In genomic region chr10:12774219-12774894, GRCh38 we compare ENCODE assay signal across 30 cellular contexts.
A peak's percentile ranks its signal among the peaks of the same experiment; 100 is the strongest.
DNase-seq lines count a peak whose midpoint lies in the region; ATAC-seq and TF ChIP-seq lines count a peak whose summit lies in the region.
"Had no signal": no experiment of that assay in that cellular context is flagged by ENCODE, and none has a peak within 500 bp of the region (broad histone marks: within the 10 kb centered on the region; RNA-seq: fewer than 3 reads in every experiment).

No MANE protein-coding gene starts in this region.

- H3K4me1 ChIP-seq in CD4-positive, CD25-positive, alpha-beta regulatory T cell (ENCODE audit: control insufficient read depth, insufficient read depth, low read length, poor library complexity, severe bottlenecking), result no peaks in the 10 kb centered on the region
- no peaks in the 10 kb centered on the region for H3K4me1 ChIP-seq in foreskin keratinocyte
- H3K4me1 ChIP-seq in neuronal stem cell (ENCODE audit: control insufficient read depth in 2 of 2, insufficient read depth in 1 of 2, low read depth in 1 of 2, low read length in 2 of 2), result peaks cover 7 to 16% of the 10 kb centered on the region in 2 donors

- DNase-seq in CD4-positive, CD25-positive, alpha-beta regulatory T cell, result no peak
- DNase-seq in NAMALWA (ENCODE audit: low spot score) (peak; percentile 11), foreskin keratinocyte (no peak), neuronal stem cell (ENCODE audit: low spot score) (no peak), NCI-H2196 treated with DMSO at 0.1 percent for 48 hours (lab: John Stamatoyannopoulos, UW; ENCODE audit: unreplicated experiment) (no peak), T-helper 9 cell (no peak), NCI-H146 treated with DMSO at 0.1 percent for 48 hours (lab: John Stamatoyannopoulos, UW; ENCODE audit: unreplicated experiment) (no peak)
- DNase-seq in effector CD4-positive, alpha-beta T cell, result no peak
- DNase-seq: activated naive CD4-positive, alpha-beta T cell treated with anti-CD3 and anti-CD28 coated beads, Interleukin-2, amount 10 ng/mL, durations not matched to agents 7 days and 5 days; anterior cingulate cortex; CD4-positive, alpha-beta T cell; dermis blood vessel endothelial cell; DMS153; GF-D8; GOT3; Karpas-422; MV-4-11; NCI-H1930; NCI-H2227 treated with DMSO at 0.1 percent for 48 hours; NCI-H774; ovary; right cardiac atrium; stimulated activated CD4-positive, alpha-beta T cell treated with anti-CD3 and anti-CD28 coated beads, Interleukin-4, amount 100 ng/mL, for 4 hours; stimulated activated naive CD8-positive, alpha-beta T cell treated with anti-CD3 and anti-CD28 coated beads, Interleukin-15, Interleukin-2, amounts not matched to agents 100 U/mL and 50 U/mL, for 24 hours; T-helper 2 cell had no signal

- peaks cover 0 to 12% (median 6%) of the 10 kb centered on the region in 4 donors for H3K4me1 Mint-ChIP-seq in CD4-positive, CD25-positive, alpha-beta regulatory T cell
- H3K4me1 Mint-ChIP-seq: activated naive CD4-positive, alpha-beta T cell treated with anti-CD3 and anti-CD28 coated beads, Interleukin-2, amount 10 ng/mL, durations not matched to agents 7 days and 5 days had no signal

- peak overlapping the region; percentile 24 for H3K18ac ChIP-seq in neuronal stem cell (ENCODE audit: low read length)

- no CpG with 5 or more reads among the region's 16 CpGs for WGBS in neuronal stem cell (ENCODE audit: extremely low coverage in 2 of 2, insufficient read length in 2 of 2, insufficient replicate concordance in 1 of 2), 2 donors

- H2BK12ac ChIP-seq in neuronal stem cell (ENCODE audit: low read length), result no peak overlapping the region

- no peak overlapping the region for H3K14ac ChIP-seq in neuronal stem cell (ENCODE audit: low read length)

- H4K91ac ChIP-seq in neuronal stem cell (ENCODE audit: low read depth, low read length, poor library complexity), result no peak overlapping the region

- no peak overlapping the region for H3K4me2 ChIP-seq in neuronal stem cell (ENCODE audit: insufficient read depth, low read length, poor library complexity, severe bottlenecking)

- TF ChIP-seq CTCF in foreskin keratinocyte (conservative IDR thresholded peaks at IDR 0.05), result no peak

- no peak overlapping the region for H3K4me3 Mint-ChIP-seq in CD4-positive, CD25-positive, alpha-beta regulatory T cell
- H3K4me3 Mint-ChIP-seq: activated naive CD4-positive, alpha-beta T cell treated with anti-CD3 and anti-CD28 coated beads, Interleukin-2, amount 10 ng/mL, durations not matched to agents 7 days and 5 days; activated T-helper 1 cell treated with anti-CD3 and anti-CD28 coated beads, Interleukin-12 subunit alpha, Interleukin-12 subunit beta, Interleukin-2, Interleukin-4 antibody, amounts not matched to agents 30 ng/mL and 10 ng/mL and 1 ng/mL, durations not matched to agents 14 hours and 24 hours and 36 hours; CD4-positive, alpha-beta T cell had no signal

- H3K23ac ChIP-seq in neuronal stem cell (ENCODE audit: low read depth, low read length, poor library complexity), result no peak overlapping the region

- H3K27me3 Mint-ChIP-seq in CD4-positive, CD25-positive, alpha-beta regulatory T cell, result peaks cover 4% of the 10 kb centered on the region
- H3K27me3 Mint-ChIP-seq: activated naive CD4-positive, alpha-beta T cell treated with anti-CD3 and anti-CD28 coated beads, Interleukin-2, amount 10 ng/mL, durations not matched to agents 7 days and 5 days; CD4-positive, alpha-beta T cell had no signal

- H3K27me3 ChIP-seq in CD4-positive, CD25-positive, alpha-beta regulatory T cell (ENCODE audit: control insufficient read depth, insufficient read depth, low read length), result no peaks in the 10 kb centered on the region
- peaks cover 7% of the 10 kb centered on the region for H3K27me3 ChIP-seq in foreskin keratinocyte
- H3K27me3 ChIP-seq in neuronal stem cell (ENCODE audit: control insufficient read depth in 3 of 3, insufficient read depth in 3 of 3, low read depth in 1 of 3, low read length in 3 of 3), result no peaks in the 10 kb centered on the region
- H3K27me3 ChIP-seq: cardiac muscle cell, ovary had no signal

- no peak overlapping the region for H3K4ac ChIP-seq in neuronal stem cell (ENCODE audit: low read length)

- no peak overlapping the region for H2AK5ac ChIP-seq in neuronal stem cell (ENCODE audit: low read depth, low read length)

- H4K8ac ChIP-seq in neuronal stem cell (ENCODE audit: low read depth, low read length), result no peak overlapping the region

- no peaks in the 10 kb centered on the region for H3K79me1 ChIP-seq in neuronal stem cell (ENCODE audit: low read depth, low read length)

- no peak overlapping the region for H3K27ac ChIP-seq in CD4-positive, CD25-positive, alpha-beta regulatory T cell (ENCODE audit: insufficient read depth, low read length, poor library complexity, severe bottlenecking)
- no peak overlapping the region for H3K27ac ChIP-seq in foreskin keratinocyte
- no peak overlapping the region for H3K27ac ChIP-seq in neuronal stem cell (replicated peaks; ENCODE audit: low read length)
- H3K27ac ChIP-seq: cardiac muscle cell, ovary, RWPE1, thoracic aorta, VCaP had no signal

- peak overlapping the region; percentile 49 for H2AFZ ChIP-seq in neuronal stem cell (ENCODE audit: low read length)

- peak overlapping the region; percentile 38 for H3K9ac ChIP-seq in neuronal stem cell (ENCODE audit: low read depth, low read length, poor library complexity)

- H3K36me3 Mint-ChIP-seq in CD4-positive, CD25-positive, alpha-beta regulatory T cell, result peaks cover 29% of the 10 kb centered on the region

- H2BK120ac ChIP-seq in neuronal stem cell (ENCODE audit: low read depth, low read length), result no peak overlapping the region

- peaks cover 0 to 3% (median 0%) of the 10 kb centered on the region in 7 donors for H3K9me3 Mint-ChIP-seq in CD4-positive, CD25-positive, alpha-beta regulatory T cell
- H3K9me3 Mint-ChIP-seq: activated T-helper 1 cell treated with anti-CD3 and anti-CD28 coated beads, Interleukin-12 subunit alpha, Interleukin-12 subunit beta, Interleukin-2, Interleukin-4 antibody, amounts not matched to agents 30 ng/mL and 10 ng/mL and 1 ng/mL, durations not matched to agents 14 hours and 24 hours and 36 hours; CD4-positive, alpha-beta T cell had no signal

- H3K4me3 ChIP-seq in CD4-positive, CD25-positive, alpha-beta regulatory T cell (ENCODE audit: low read depth, low read length), result no peak overlapping the region
- no peak overlapping the region for H3K4me3 ChIP-seq in neuronal stem cell (ENCODE audit: low read length in 2 of 2)
- H3K4me3 ChIP-seq: cardiac muscle cell, ovary, thoracic aorta had no signal

- H2BK5ac ChIP-seq in neuronal stem cell (ENCODE audit: low read length), result no peak overlapping the region

- H3K9me3 ChIP-seq in CD4-positive, CD25-positive, alpha-beta regulatory T cell (ENCODE audit: control insufficient read depth in 2 of 2, low read length in 2 of 2), result no peaks in the 10 kb centered on the region
- H3K9me3 ChIP-seq in neuronal stem cell (replicated peaks in 1 of 2; ENCODE audit: control insufficient read depth in 2 of 2, insufficient read depth in 1 of 2, low read depth in 1 of 2, low read length in 2 of 2), result no peaks in the 10 kb centered on the region
- H3K9me3 ChIP-seq: ovary, thoracic aorta had no signal

- H2BK15ac ChIP-seq in neuronal stem cell (ENCODE audit: low read length), result no peak overlapping the region

- no peak for ATAC-seq in CD4-positive, CD25-positive, alpha-beta regulatory T cell (ENCODE audit: low read depth in 2 of 2)
- peak; percentile 16 for ATAC-seq in foreskin keratinocyte
- ATAC-seq: right cardiac atrium; stimulated activated naive CD8-positive, alpha-beta T cell treated with anti-CD3 and anti-CD28 coated beads, Interleukin-15, Interleukin-2, amounts not matched to agents 100 U/mL and 50 U/mL, for 24 hours had no signal

- peak overlapping the region in 2 of 3 donors; percentile 10 to 82 for H3K27ac Mint-ChIP-seq in CD4-positive, CD25-positive, alpha-beta regulatory T cell
- H3K27ac Mint-ChIP-seq: activated naive CD4-positive, alpha-beta T cell treated with anti-CD3 and anti-CD28 coated beads, Interleukin-2, amount 10 ng/mL, durations not matched to agents 7 days and 5 days; activated T-helper 1 cell treated with anti-CD3 and anti-CD28 coated beads, Interleukin-12 subunit alpha, Interleukin-12 subunit beta, Interleukin-2, Interleukin-4 antibody, amounts not matched to agents 30 ng/mL and 10 ng/mL and 1 ng/mL, durations not matched to agents 14 hours and 24 hours and 36 hours; CD4-positive, alpha-beta T cell had no signal

- H3K36me3 ChIP-seq in CD4-positive, CD25-positive, alpha-beta regulatory T cell (ENCODE audit: control insufficient read depth, insufficient read depth, low read length), result peaks cover 5% of the 10 kb centered on the region
- no peaks in the 10 kb centered on the region for H3K36me3 ChIP-seq in neuronal stem cell (replicated peaks in 1 of 2; ENCODE audit: control insufficient read depth in 2 of 2, insufficient read depth in 2 of 2, low read length in 2 of 2)
- H3K36me3 ChIP-seq: cardiac muscle cell, ovary, thoracic aorta had no signal
